ENCODE assay signal across 19 cellular contexts in the genomic region with DNA sequence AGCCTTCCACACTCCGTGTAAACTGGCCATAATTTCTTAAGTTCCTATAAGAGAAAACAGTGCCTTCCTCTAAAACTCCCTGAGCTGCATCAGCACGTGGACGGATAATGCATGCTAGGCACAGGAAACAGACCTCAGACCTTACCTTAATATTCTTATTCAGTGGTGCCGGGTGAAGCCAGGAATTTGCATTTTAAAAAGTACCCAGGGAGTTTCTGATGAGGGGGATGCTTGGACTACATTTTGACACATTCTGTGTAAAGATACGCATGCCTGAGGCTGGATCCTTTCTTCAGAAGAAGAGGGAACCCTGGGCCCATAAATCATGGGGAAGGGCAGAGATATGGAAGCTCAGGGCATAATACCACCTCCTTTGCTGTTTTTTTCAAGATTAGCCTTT.
DNase-seq lines count a peak whose midpoint lies in the region; ATAC-seq and TF ChIP-seq lines count a peak whose summit lies in the region.
"Had no signal": no experiment of that assay in that cellular context is flagged by ENCODE, and none has a peak within 500 bp of the region (broad histone marks: within the 10 kb centered on the region; RNA-seq: fewer than 3 reads in every experiment).

No MANE protein-coding gene starts in this region.

- no peak overlapping the region for H3K4me3 ChIP-seq in brain microvascular endothelial cell (ENCODE audit: low read depth, low read length)
- H3K4me3 ChIP-seq: mucosa of descending colon, pancreas had no signal

- no peak overlapping the region for H3K27ac ChIP-seq in brain microvascular endothelial cell
- H3K27ac ChIP-seq: HL-60, pancreas had no signal

- no peaks in the 10 kb centered on the region for H3K36me3 ChIP-seq in brain microvascular endothelial cell (replicated peaks)
- H3K36me3 ChIP-seq: pancreas had no signal

- no peaks in the 10 kb centered on the region for H3K27me3 ChIP-seq in brain microvascular endothelial cell (replicated peaks)
- H3K27me3 ChIP-seq: pancreas had no signal

- no peak for TF ChIP-seq CTCF in GM20000 (IDR thresholded peaks at IDR 0.05; ENCODE audit: extremely low read depth, missing control alignments)
- no peak for TF ChIP-seq CTCF in brain microvascular endothelial cell (IDR thresholded peaks at IDR 0.05; ENCODE audit: low read depth, low read length, missing control alignments)

- peak; percentile 74 for ATAC-seq in GM18499 (IDR thresholded peaks at IDR 0.05; ENCODE audit: insufficient read depth, unreplicated experiment)
- peak; percentile 64 for ATAC-seq in HG02884 (IDR thresholded peaks at IDR 0.05; ENCODE audit: unreplicated experiment)
- no peak for ATAC-seq in GM19467 (IDR thresholded peaks at IDR 0.05; ENCODE audit: unreplicated experiment)
- ATAC-seq: mucosa of descending colon, pancreas, SK-N-SH treated with all-trans-retinoic acid at 6 μM for 48 hours had no signal

- in situ Hi-C loops in brain microvascular endothelial cell (cut with HindIII; ENCODE audit: low pct_ligation_motif_present, low sequenced_read_pairs): no loop called here

- DNase-seq in GM20000 (ENCODE audit: low spot score) (peak; percentile 13), amniotic epithelial cell (ENCODE audit: low read depth) (peak; percentile 39), brain microvascular endothelial cell (no peak), NCI-H1105 (lab: John Stamatoyannopoulos, UW) (no peak)
- no peak for DNase-seq in stimulated activated CD4-positive, alpha-beta T cell treated with anti-CD3 and anti-CD28 coated beads, Interleukin-15, amount 100 ng/mL, for 24 hours
- DNase-seq: activated effector memory CD4-positive, alpha-beta T cell treated with Interleukin-2 at 50 U/mL for 16 hours; cortex of kidney; HCEC 1CT; islet precursor cell; KG1; mucosa of descending colon; NCI-H1417 treated with DMSO at 0.1 percent for 48 hours; pancreas; stimulated activated CD4-positive, alpha-beta T cell treated with anti-CD3 and anti-CD28 coated beads, Interleukin-12 subunit alpha, Interleukin-12 subunit beta, amount 100 ng/mL, for 4 hours had no signal

Comparison
In these comparisons a context has a peak if more than half of its experiments do, and no peak if none do; other contexts are left out.
1. DNase-seq: peak in GM20000 (single experiment) and amniotic epithelial cell (single experiment); none in brain microvascular endothelial cell (single experiment), NCI-H1105 (single experiment) and stimulated activated CD4-positive, alpha-beta T cell treated with anti-CD3 and anti-CD28 coated beads, Interleukin-15, amount 100 ng/mL, for 24 hours (single experiment).